In genomic region chr15:61820951-61821350, GRCh38 we compare ENCODE assay signal across 29 cellular contexts.
"Had no signal": no experiment of that assay in that cellular context is flagged by ENCODE, and none has a peak within 500 bp of the region (broad histone marks: within the 10 kb centered on the region; RNA-seq: fewer than 3 reads in every experiment).

No MANE protein-coding gene starts in this region.

- H3K36me3 ChIP-seq: stomach, suprapubic skin, thoracic aorta, thyroid gland, tibial artery, tibial nerve, transverse colon, upper lobe of left lung, upper lobe of right lung, uterus, vagina had no signal

- H3K4me3 Mint-ChIP-seq: stimulated activated effector memory CD8-positive, alpha-beta T cell treated with anti-CD3 and anti-CD28 coated beads, Interleukin-12 subunit alpha, Interleukin-12 subunit beta, amount 100 ng/mL, for 72 hours; stimulated activated memory B cell treated with anti-CD40 and anti-IgM and Interleukin-4, amounts not matched to agents 10 μg/mL and 1 μg/mL and 100 μg/mL, for 72 hours; stimulated activated naive B cell treated with anti-CD40 and anti-IgM and Interleukin-4, amounts not matched to agents 10 μg/mL and 1 μg/mL and 100 μg/mL, for 72 hours; stimulated activated naive CD8-positive, alpha-beta T cell treated with anti-CD3 and anti-CD28 coated beads, Interleukin-15, amount 100 ng/mL, for 72 hours; stimulated activated naive CD8-positive, alpha-beta T cell treated with anti-CD3 and anti-CD28 coated beads, Interleukin-15, Interleukin-2, amounts not matched to agents 100 ng/mL and 50 ng/mL, for 24 hours; type B pancreatic cell had no signal

- FAIRE-seq: urothelium cell line had no signal

- H3K36me3 Mint-ChIP-seq: stimulated activated effector memory CD8-positive, alpha-beta T cell treated with anti-CD3 and anti-CD28 coated beads, Interleukin-12 subunit alpha, Interleukin-12 subunit beta, amount 100 ng/mL, for 72 hours; stimulated activated memory B cell treated with anti-CD40 and anti-IgM and Interleukin-4, amounts not matched to agents 10 μg/mL and 1 μg/mL and 100 μg/mL, for 72 hours; stimulated activated naive B cell treated with anti-CD40 and anti-IgM and Interleukin-4, amounts not matched to agents 10 μg/mL and 1 μg/mL and 100 μg/mL, for 72 hours; type B pancreatic cell had no signal

- DNase-seq: stimulated activated CD4-positive, alpha-beta T cell treated with anti-CD3 and anti-CD28 coated beads, Interleukin-2, amount 100 ng/mL, for 48 hours; stimulated activated CD4-positive, alpha-beta T cell treated with anti-CD3 and anti-CD28 coated beads, Interleukin-4, amount 100 ng/mL, for 1 hour; stimulated activated CD4-positive, alpha-beta T cell treated with anti-CD3 and anti-CD28 coated beads, Interleukin-4, amount 100 ng/mL, for 24 hours; stimulated activated CD4-positive, alpha-beta T cell treated with anti-CD3 and anti-CD28 coated beads, Interleukin-4, amount 100 ng/mL, for 4 hours; stimulated activated CD8-positive, alpha-beta memory T cell treated with anti-CD3 and anti-CD28 coated beads, Interleukin-4, amount 100 ng/mL, for 48 hours; stimulated activated naive B cell treated with anti-CD40 and anti-IgM and Interleukin-4, amounts not matched to agents 10 μg/mL and 1 μg/mL and 100 μg/mL, for 72 hours; stimulated activated naive CD4-positive, alpha-beta T cell; stimulated activated naive CD4-positive, alpha-beta T cell treated with Interleukin-2 at 50 U/mL for 16 hours; stimulated activated naive CD8-positive, alpha-beta T cell treated with anti-CD3 and anti-CD28 coated beads, Interleukin-15, amount 100 ng/mL, for 72 hours; stimulated activated naive CD8-positive, alpha-beta T cell treated with anti-CD3 and anti-CD28 coated beads, Interleukin-15, Interleukin-2, amounts not matched to agents 100 U/mL and 50 U/mL, for 24 hours; stomach; substantia nigra; testis; thyroid gland; tibial artery; transverse colon; trophoblast cell; upper lobe of left lung; upper lobe of right lung; uterus had no signal

- H3K9me3 ChIP-seq: stomach, suprapubic skin, testis, thoracic aorta, thyroid gland, tibial artery, tibial nerve, transverse colon, upper lobe of left lung, upper lobe of right lung, uterus, vagina had no signal

- H3K4me1 Mint-ChIP-seq: stimulated activated effector memory CD8-positive, alpha-beta T cell treated with anti-CD3 and anti-CD28 coated beads, Interleukin-12 subunit alpha, Interleukin-12 subunit beta, amount 100 ng/mL, for 72 hours; stimulated activated memory B cell treated with anti-CD40 and anti-IgM and Interleukin-4, amounts not matched to agents 10 μg/mL and 1 μg/mL and 100 μg/mL, for 72 hours; stimulated activated naive B cell treated with anti-CD40 and anti-IgM and Interleukin-4, amounts not matched to agents 10 μg/mL and 1 μg/mL and 100 μg/mL, for 72 hours; stimulated activated naive CD8-positive, alpha-beta T cell treated with anti-CD3 and anti-CD28 coated beads, Interleukin-15, amount 100 ng/mL, for 72 hours had no signal

- ATAC-seq: stimulated activated effector memory CD8-positive, alpha-beta T cell treated with anti-CD3 and anti-CD28 coated beads, Interleukin-12 subunit alpha, Interleukin-12 subunit beta, amount 100 ng/mL, for 72 hours; stimulated activated memory B cell treated with anti-CD40 and anti-IgM and Interleukin-4, amounts not matched to agents 10 μg/mL and 1 μg/mL and 100 μg/mL, for 72 hours; stimulated activated naive B cell treated with anti-CD40 and anti-IgM and Interleukin-4, amounts not matched to agents 10 μg/mL and 1 μg/mL and 100 μg/mL, for 72 hours; stimulated activated naive CD8-positive, alpha-beta T cell treated with anti-CD3 and anti-CD28 coated beads, Interleukin-15, amount 100 ng/mL, for 72 hours; stimulated activated naive CD8-positive, alpha-beta T cell treated with anti-CD3 and anti-CD28 coated beads, Interleukin-15, Interleukin-2, amounts not matched to agents 100 U/mL and 50 U/mL, for 24 hours; upper lobe of right lung had no signal

- H3K9me3 Mint-ChIP-seq: stimulated activated effector memory CD8-positive, alpha-beta T cell treated with anti-CD3 and anti-CD28 coated beads, Interleukin-12 subunit alpha, Interleukin-12 subunit beta, amount 100 ng/mL, for 72 hours; stimulated activated memory B cell treated with anti-CD40 and anti-IgM and Interleukin-4, amounts not matched to agents 10 μg/mL and 1 μg/mL and 100 μg/mL, for 72 hours; stimulated activated naive B cell treated with anti-CD40 and anti-IgM and Interleukin-4, amounts not matched to agents 10 μg/mL and 1 μg/mL and 100 μg/mL, for 72 hours; stimulated activated naive CD8-positive, alpha-beta T cell treated with anti-CD3 and anti-CD28 coated beads, Interleukin-15, amount 100 ng/mL, for 72 hours; stimulated activated naive CD8-positive, alpha-beta T cell treated with anti-CD3 and anti-CD28 coated beads, Interleukin-15, Interleukin-2, amounts not matched to agents 100 ng/mL and 50 ng/mL, for 24 hours; type B pancreatic cell had no signal

- H3K27me3 ChIP-seq: testis, thyroid gland, transverse colon, upper lobe of left lung, upper lobe of right lung, uterus, vagina had no signal

- H3K4me1 ChIP-seq: stomach, suprapubic skin, testis, thyroid gland, tibial artery, tibial nerve, transverse colon, upper lobe of left lung, upper lobe of right lung, uterus, vagina had no signal

- H3K4me3 ChIP-seq: stomach, suprapubic skin, testis, thoracic aorta, thyroid gland, tibial artery, tibial nerve, transverse colon, upper lobe of left lung, upper lobe of right lung, uterus, vagina had no signal

- H3K27ac ChIP-seq: stomach, suprapubic skin, testis, thoracic aorta, thyroid gland, tibial artery, tibial nerve, transverse colon, upper lobe of left lung, upper lobe of right lung, uterus, vagina had no signal

- H3K27ac Mint-ChIP-seq: stimulated activated effector memory CD8-positive, alpha-beta T cell treated with anti-CD3 and anti-CD28 coated beads, Interleukin-12 subunit alpha, Interleukin-12 subunit beta, amount 100 ng/mL, for 72 hours; stimulated activated memory B cell treated with anti-CD40 and anti-IgM and Interleukin-4, amounts not matched to agents 10 μg/mL and 1 μg/mL and 100 μg/mL, for 72 hours; stimulated activated naive B cell treated with anti-CD40 and anti-IgM and Interleukin-4, amounts not matched to agents 10 μg/mL and 1 μg/mL and 100 μg/mL, for 72 hours; stimulated activated naive CD8-positive, alpha-beta T cell treated with anti-CD3 and anti-CD28 coated beads, Interleukin-15, Interleukin-2, amounts not matched to agents 100 ng/mL and 50 ng/mL, for 24 hours; type B pancreatic cell had no signal
